1 cellular context compared by ENCODE assay signal in the genomic region with DNA sequence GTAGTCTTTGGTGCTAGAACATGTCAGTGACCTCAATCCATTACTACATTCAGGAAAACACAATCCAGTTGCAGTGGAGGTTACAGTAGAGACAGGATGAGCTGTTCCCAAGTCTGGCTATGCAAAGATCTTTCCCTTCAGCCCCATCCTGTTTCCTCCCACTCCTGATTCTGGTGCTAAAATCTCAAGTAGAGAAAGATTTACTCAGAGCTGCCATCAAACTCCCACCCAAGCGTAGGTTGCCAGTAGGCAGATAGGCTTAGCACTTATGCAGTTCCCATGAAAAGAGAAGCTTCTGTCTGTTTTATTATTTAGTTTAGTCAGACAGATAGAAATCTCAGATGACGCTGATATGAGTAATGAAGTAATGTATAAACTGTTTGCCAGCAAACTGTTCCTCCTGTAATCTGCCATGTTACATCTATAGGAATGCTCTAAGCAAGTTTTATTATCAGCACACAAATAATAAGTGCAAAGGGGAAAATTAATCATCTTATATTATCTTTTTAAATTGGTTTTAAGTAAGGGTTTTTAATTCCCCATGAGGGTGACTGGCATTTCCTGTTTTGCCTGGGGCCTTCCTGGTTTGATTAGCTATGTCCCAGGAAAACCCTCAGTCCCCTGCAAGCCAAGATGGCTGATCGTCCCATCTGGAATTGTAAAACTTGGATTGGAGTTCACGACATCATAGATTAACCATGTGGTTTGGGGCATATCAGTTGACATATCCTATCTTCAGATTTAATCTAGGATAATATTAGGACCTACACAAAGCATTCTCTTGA.
TF ChIP-seq lines count a peak whose summit lies in the region.

No MANE protein-coding gene starts in this region.

TF ChIP-seq in endothelial cell of umbilical vein, 7 proteins besides CTCF, POLR2A, EP300 and RAD21:
- TF ChIP-seq, protein P1, sequence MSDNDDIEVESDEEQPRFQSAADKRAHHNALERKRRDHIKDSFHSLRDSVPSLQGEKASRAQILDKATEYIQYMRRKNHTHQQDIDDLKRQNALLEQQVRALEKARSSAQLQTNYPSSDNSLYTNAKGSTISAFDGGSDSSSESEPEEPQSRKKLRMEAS (IDR thresholded peaks at IDR 0.05; ENCODE audit: insufficient read depth, insufficient read length) = no peak
- TF ChIP-seq GATA2 (IDR thresholded peaks at IDR 0.05; ENCODE audit: insufficient read depth, insufficient read length, low read depth, low read length) = peak; percentile 54
- TF ChIP-seq MYC (IDR thresholded peaks at IDR 0.05; ENCODE audit: low read depth, low read length) = no peak
- TF ChIP-seq FOS (IDR thresholded peaks at IDR 0.05; ENCODE audit: borderline replicate concordance, insufficient read depth, low read length) = no peak
